ENCODE assay signal across 39 cellular contexts in genomic region chr2:235489897-235490296, GRCh38.
"Had no signal": no experiment of that assay in that cellular context is flagged by ENCODE, and none has a peak within 500 bp of the region (broad histone marks: within the 10 kb centered on the region; RNA-seq: fewer than 3 reads in every experiment).

No MANE protein-coding gene starts in this region.

- DNase-seq: activated effector memory CD4-positive, alpha-beta T cell treated with anti-CD3 and anti-CD28 coated beads, Interleukin-2, amount 50 U/mL, for 16 hours; activated effector memory CD4-positive, alpha-beta T cell treated with Interleukin-2 at 50 U/mL for 16 hours; activated gamma-delta T cell; activated gamma-delta T cell treated with Interleukin-2 at 50 U/mL for 16 hours; activated naive CD4-positive, alpha-beta T cell; activated naive CD4-positive, alpha-beta T cell treated with anti-CD3 and anti-CD28 coated beads for 36 hours; activated naive CD4-positive, alpha-beta T cell treated with anti-CD3 and anti-CD28 coated beads, Interleukin-2, amount 10 ng/mL, durations not matched to agents 7 days and 5 days; activated naive CD4-positive, alpha-beta T cell treated with anti-CD3 and anti-CD28 coated beads, Interleukin-2, amount 50 U/mL, for 16 hours; activated naive CD8-positive, alpha-beta T cell treated with anti-CD3 and anti-CD28 coated beads, Interleukin-2, amount 10 ng/mL, durations not matched to agents 7 days and 5 days; activated naive CD8-positive, alpha-beta T cell treated with anti-CD3 and anti-CD28 coated beads, Interleukin-2, amount 50 U/mL, for 24 hours; activated T-cell treated with anti-CD3 and anti-CD28 coated beads for 4 hours; activated T-cell treated with anti-CD3 and anti-CD28 coated beads, Interleukin-2, amount 50 U/mL, for 1 hour; activated T-cell treated with anti-CD3 and anti-CD28 coated beads, Interleukin-2, amount 50 U/mL, for 24 hours; activated T-cell treated with anti-CD3 and anti-CD28 coated beads, Interleukin-2, amount 50 U/mL, for 4 hours; activated T-cell treated with anti-CD3 and anti-CD28 coated beads, Interleukin-2, amount 50 U/mL, for 48 hours; activated T-cell treated with anti-CD3 and anti-CD28 coated beads, Interleukin-2, amount 50 U/mL, for 72 hours; adrenal gland; amniotic stem cell; amygdala; anterior cingulate cortex; aorta; body of pancreas; brain microvascular endothelial cell; caudate nucleus; central memory CD4-positive, alpha-beta T cell; cerebellar nuclear complex had no signal

- H3K4me1 Mint-ChIP-seq: brain had no signal

- H3K4me1 ChIP-seq: breast epithelium had no signal

- ATAC-seq: activated naive CD4-positive, alpha-beta T cell treated with anti-CD3 and anti-CD28 coated beads, Interleukin-2, amount 50 U/mL, for 72 hours; activated naive CD8-positive, alpha-beta T cell treated with anti-CD3 and anti-CD28 coated beads, Interleukin-2, amount 50 U/mL, for 24 hours; activated T-cell treated with anti-CD3 and anti-CD28 coated beads, Interleukin-2, amount 50 U/mL, for 4 hours; activated T-cell treated with anti-CD3 and anti-CD28 coated beads, Interleukin-2, amount 50 U/mL, for 72 hours; activated T-helper 17 cell treated with anti-CD3 and anti-CD28 coated beads, Interleukin-2, amount 50 U/mL, for 72 hours; body of pancreas had no signal

- H3K36me3 ChIP-seq: adrenal gland, ascending aorta, brain microvascular endothelial cell, breast epithelium, cardiac muscle cell had no signal

- H3K27ac ChIP-seq: adrenal gland, ascending aorta, body of pancreas, brain microvascular endothelial cell, breast epithelium, cardiac muscle cell had no signal

- H3K4me3 Mint-ChIP-seq: activated naive CD4-positive, alpha-beta T cell treated with anti-CD3 and anti-CD28 coated beads for 36 hours; activated naive CD4-positive, alpha-beta T cell treated with anti-CD3 and anti-CD28 coated beads, Interleukin-2, amount 10 ng/mL, durations not matched to agents 7 days and 5 days; activated naive CD4-positive, alpha-beta T cell treated with anti-CD3 and anti-CD28 coated beads, Interleukin-2, amount 50 U/mL, for 24 hours; activated naive CD8-positive, alpha-beta T cell; activated naive CD8-positive, alpha-beta T cell treated with anti-CD3 and anti-CD28 coated beads, Interleukin-2, amount 10 ng/mL, durations not matched to agents 7 days and 5 days; activated naive CD8-positive, alpha-beta T cell treated with anti-CD3 and anti-CD28 coated beads, Interleukin-2, amount 50 U/mL, for 24 hours; activated T-cell treated with anti-CD3 and anti-CD28 coated beads, Interleukin-2, amount 50 U/mL, for 24 hours; activated T-cell treated with anti-CD3 and anti-CD28 coated beads, Interleukin-2, amount 50 U/mL, for 4 hours; activated T-cell treated with anti-CD3 and anti-CD28 coated beads, Interleukin-2, amount 50 U/mL, for 72 hours; activated T-helper 1 cell treated with anti-CD3 and anti-CD28 coated beads, Interleukin-12 subunit alpha, Interleukin-12 subunit beta, Interleukin-2, Interleukin-4 antibody, amounts not matched to agents 30 ng/mL and 10 ng/mL and 1 ng/mL, durations not matched to agents 14 hours and 24 hours and 36 hours; activated T-helper 17 cell treated with anti-CD3 and anti-CD28 coated beads, Interleukin-2, amount 50 U/mL, for 72 hours; central memory CD8-positive, alpha-beta T cell had no signal

- H3K9me3 Mint-ChIP-seq: activated naive CD4-positive, alpha-beta T cell treated with anti-CD3 and anti-CD28 coated beads for 36 hours; activated naive CD4-positive, alpha-beta T cell treated with anti-CD3 and anti-CD28 coated beads, Interleukin-2, amount 10 ng/mL, durations not matched to agents 7 days and 5 days; activated naive CD4-positive, alpha-beta T cell treated with anti-CD3 and anti-CD28 coated beads, Interleukin-2, amount 50 U/mL, for 24 hours; activated naive CD8-positive, alpha-beta T cell treated with anti-CD3 and anti-CD28 coated beads, Interleukin-2, amount 10 ng/mL, durations not matched to agents 7 days and 5 days; activated T-cell treated with anti-CD3 and anti-CD28 coated beads, Interleukin-2, amount 50 U/mL, for 4 hours; activated T-cell treated with anti-CD3 and anti-CD28 coated beads, Interleukin-2, amount 50 U/mL, for 72 hours; activated T-helper 1 cell treated with anti-CD3 and anti-CD28 coated beads, Interleukin-12 subunit alpha, Interleukin-12 subunit beta, Interleukin-2, Interleukin-4 antibody, amounts not matched to agents 30 ng/mL and 10 ng/mL and 1 ng/mL, durations not matched to agents 14 hours and 24 hours and 36 hours; activated T-helper 17 cell treated with anti-CD3 and anti-CD28 coated beads, Interleukin-2, amount 50 U/mL, for 72 hours; activated T-helper 2 cell treated with anti-CD3 and anti-CD28 coated beads, Interferon-gamma antibody, Interleukin-2, Interleukin-4, amounts not matched to agents 10 μg/mL and 5 μg/mL and 100 μg/mL, durations not matched to agents 14 hours and 24 hours and 36 hours; central memory CD8-positive, alpha-beta T cell had no signal

- FAIRE-seq: astrocyte, bronchial epithelial cell had no signal

- H3K4me3 ChIP-seq: adrenal gland, ascending aorta, body of pancreas, breast epithelium, cardiac muscle cell had no signal

- H3K27me3 ChIP-seq: adrenal gland, ascending aorta, body of pancreas, brain microvascular endothelial cell, breast epithelium, cardiac muscle cell had no signal

- H3K27ac Mint-ChIP-seq: activated naive CD4-positive, alpha-beta T cell treated with anti-CD3 and anti-CD28 coated beads for 36 hours; activated naive CD4-positive, alpha-beta T cell treated with anti-CD3 and anti-CD28 coated beads, Interleukin-2, amount 10 ng/mL, durations not matched to agents 7 days and 5 days; activated naive CD4-positive, alpha-beta T cell treated with anti-CD3 and anti-CD28 coated beads, Interleukin-2, amount 50 U/mL, for 24 hours; activated naive CD4-positive, alpha-beta T cell treated with anti-CD3 and anti-CD28 coated beads, Interleukin-2, amount 50 U/mL, for 72 hours; activated naive CD8-positive, alpha-beta T cell; activated naive CD8-positive, alpha-beta T cell treated with anti-CD3 and anti-CD28 coated beads, Interleukin-2, amount 10 ng/mL, durations not matched to agents 7 days and 5 days; activated naive CD8-positive, alpha-beta T cell treated with anti-CD3 and anti-CD28 coated beads, Interleukin-2, amount 50 U/mL, for 24 hours; activated T-cell treated with anti-CD3 and anti-CD28 coated beads, Interleukin-2, amount 50 U/mL, for 24 hours; activated T-cell treated with anti-CD3 and anti-CD28 coated beads, Interleukin-2, amount 50 U/mL, for 72 hours; activated T-helper 1 cell treated with anti-CD3 and anti-CD28 coated beads, Interleukin-12 subunit alpha, Interleukin-12 subunit beta, Interleukin-2, Interleukin-4 antibody, amounts not matched to agents 30 ng/mL and 10 ng/mL and 1 ng/mL, durations not matched to agents 14 hours and 24 hours and 36 hours; activated T-helper 17 cell treated with anti-CD3 and anti-CD28 coated beads, Interleukin-2, amount 50 U/mL, for 72 hours; activated T-helper 2 cell treated with anti-CD3 and anti-CD28 coated beads, Interferon-gamma antibody, Interleukin-2, Interleukin-4, amounts not matched to agents 10 μg/mL and 5 μg/mL and 100 μg/mL, durations not matched to agents 14 hours and 24 hours and 36 hours; brain had no signal

- H3K9me3 ChIP-seq: adrenal gland, ascending aorta, body of pancreas had no signal

- H3K36me3 Mint-ChIP-seq: activated naive CD4-positive, alpha-beta T cell treated with anti-CD3 and anti-CD28 coated beads, Interleukin-2, amount 50 U/mL, for 24 hours; activated naive CD8-positive, alpha-beta T cell; brain had no signal
